In the genomic region with DNA sequence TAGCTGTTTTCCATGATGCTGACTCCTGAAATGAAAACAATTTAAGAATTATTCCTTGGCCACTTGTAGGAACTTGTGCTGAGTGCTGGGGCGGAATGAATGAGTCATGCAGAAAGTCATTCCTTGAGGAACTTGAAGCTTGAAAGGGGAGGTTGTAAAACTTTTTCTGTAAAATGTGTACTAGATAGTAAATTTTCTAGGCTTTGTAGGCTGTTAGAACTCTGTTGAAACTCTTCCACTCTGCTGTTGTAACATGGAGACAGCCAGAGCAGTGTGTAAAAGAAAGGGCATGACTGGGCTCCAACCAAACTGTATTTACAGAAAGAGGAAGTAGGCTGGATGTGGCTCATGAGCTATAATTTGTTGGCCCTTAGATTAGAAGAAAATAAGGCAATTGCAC, we compare ENCODE assay signal across 8 cellular contexts. TPM values are rescaled to one million over a fixed set of nuclear protein-coding genes. Genes with fewer than 3 reads are reported as not detected.
A peak's percentile ranks its signal among the peaks of the same experiment; 100 is the strongest.
DNase-seq lines count a peak whose midpoint lies in the region; ATAC-seq and TF ChIP-seq lines count a peak whose summit lies in the region.

No MANE protein-coding gene starts in this region.

- H2BK12ac ChIP-seq in trophoblast cell (ENCODE audit: low read length), result no peak overlapping the region

- H2BK5ac ChIP-seq in trophoblast cell (ENCODE audit: low read depth, low read length, poor library complexity), result no peak overlapping the region

- CTCF ChIA-PET in RWPE1 (lab: Yijun Ruan, JAX), result no interaction called here

- H2AFZ ChIP-seq in trophoblast cell (ENCODE audit: insufficient read depth, low read length, poor library complexity), result no peak overlapping the region

- H3K9ac ChIP-seq in trophoblast cell (ENCODE audit: low read length), result no peak overlapping the region

- no peaks in the 10 kb centered on the region for H3K4me1 ChIP-seq in trophoblast cell (ENCODE audit: control insufficient read depth in 1 of 2, insufficient read depth in 2 of 2, low read length in 2 of 2)

- no peaks in the 10 kb centered on the region for H3K27me3 ChIP-seq in trophoblast cell (ENCODE audit: insufficient read depth, low read length)

- H3K4me3 ChIP-seq in fibroblast of mammary gland (ENCODE audit: control insufficient read depth, low read depth, low read length) (no peak overlapping the region), trophoblast cell (ENCODE audit: low read depth, low read length) (no peak overlapping the region)

- H3K36me3 ChIP-seq in trophoblast cell (ENCODE audit: control insufficient read depth in 1 of 2, insufficient read depth in 2 of 2, low read length in 2 of 2), result no peaks in the 10 kb centered on the region

- no peak overlapping the region for H2AK5ac ChIP-seq in trophoblast cell (ENCODE audit: low read length)

- POLR2A ChIA-PET in RWPE1 (lab: Yijun Ruan, JAX; ENCODE audit: low non-redundant PET), result no interaction called here

- no peak overlapping the region for H2BK120ac ChIP-seq in trophoblast cell (ENCODE audit: insufficient read depth, low read length, poor library complexity)

- no peak overlapping the region for H3K4me2 ChIP-seq in trophoblast cell (ENCODE audit: low read length)

- ATAC-seq in GM21723 (IDR thresholded peaks at IDR 0.05; ENCODE audit: unreplicated experiment) (peak; percentile 71), HG03135 (IDR thresholded peaks at IDR 0.05; ENCODE audit: unreplicated experiment) (no peak)

- no peak overlapping the region for H3K14ac ChIP-seq in trophoblast cell (ENCODE audit: low read length)

- no peak overlapping the region for H4K91ac ChIP-seq in trophoblast cell (ENCODE audit: low read depth, low read length)

- no peaks in the 10 kb centered on the region for H3K79me1 ChIP-seq in trophoblast cell (ENCODE audit: low read length)

- H3K4ac ChIP-seq in trophoblast cell (ENCODE audit: low read depth, low read length), result no peak overlapping the region

- H4K12ac ChIP-seq in trophoblast cell (ENCODE audit: low read depth, low read length), result no peak overlapping the region

- H3K9me3 ChIP-seq in trophoblast cell (ENCODE audit: insufficient read depth, low read depth, low read length), result no peaks in the 10 kb centered on the region

- in situ Hi-C loops in ACHN (cut with HindIII; ENCODE audit: low pct_ligation_motif_present, low pct_unique_long_range_greater_than_20kb, low sequenced_read_pairs), result no loop called here

- no peak for TF ChIP-seq CTCF in RWPE1 (conservative IDR thresholded peaks at IDR 0.05; ENCODE audit: low read depth)
- no peak for TF ChIP-seq CTCF in fibroblast of mammary gland (conservative IDR thresholded peaks at IDR 0.05; ENCODE audit: control insufficient read depth, insufficient read depth, low read depth, low read length)

- H4K8ac ChIP-seq in trophoblast cell (ENCODE audit: low read depth, low read length), result no peak overlapping the region

- no peak overlapping the region for H3K18ac ChIP-seq in trophoblast cell (ENCODE audit: low read length)

- no peak overlapping the region for H3K23ac ChIP-seq in trophoblast cell (ENCODE audit: low read length)

- H3K27ac ChIP-seq in RWPE1 (no peak overlapping the region), trophoblast cell (ENCODE audit: low read depth, low read length) (peak overlapping the region; percentile 17)

- no CpG with 5 or more reads among the region's 1 CpG for WGBS in trophoblast cell (ENCODE audit: extremely low coverage, insufficient coverage, insufficient read length)

- no peaks in the 10 kb centered on the region for H3K79me2 ChIP-seq in trophoblast cell (ENCODE audit: control insufficient read depth, insufficient read depth, low read length, poor library complexity)

- DNase-seq in ACHN (peak; percentile 82), RWPE1 (ENCODE audit: low spot score) (peak; percentile 78), fibroblast of mammary gland (ENCODE audit: low read depth) (peak; percentile 92), trophoblast cell (peak; percentile 54 to 79), HuH-7.5 (ENCODE audit: low spot score) (no peak), DMS153 treated with DMSO at 0.1 percent for 48 hours (lab: John Stamatoyannopoulos, UW; ENCODE audit: unreplicated experiment) (no peak)

RNA-seq across cellular contexts. Expression of gene ABCA8, which starts 46.1 kb away (rescaled TPM):
- under 0.01 TPM in 1 of 2 replicates, not detected in the other for polyA plus RNA-seq in trophoblast cell (2013)

Comparison
In these comparisons a context has a peak if more than half of its experiments do, and no peak if none do; other contexts are left out.
1. DNase-seq: peak in ACHN (single experiment), RWPE1 (single experiment), fibroblast of mammary gland (single experiment) and trophoblast cell (2 of 2); none in HuH-7.5 (single experiment) and DMS153 treated with DMSO at 0.1 percent for 48 hours (single experiment).